ENCODE assay signal across 26 cellular contexts in genomic region chr10:110825510-110825909, GRCh38.
"Had no signal": no experiment of that assay in that cellular context is flagged by ENCODE, and none has a peak within 500 bp of the region (broad histone marks: within the 10 kb centered on the region; RNA-seq: fewer than 3 reads in every experiment).

No MANE protein-coding gene starts in this region.

- ATAC-seq: activated CD8-positive, alpha-beta memory T cell treated with anti-CD3 and anti-CD28 coated beads, Interleukin-2, amount 10 ng/mL, durations not matched to agents 7 days and 5 days; activated CD8-positive, alpha-beta T cell treated with anti-CD3 and anti-CD28 coated beads for 36 hours; body of pancreas; effector memory CD8-positive, alpha-beta T cell; left lobe of liver; natural killer cell; right lobe of liver; T-cell had no signal

- DNase-seq: activated CD4-positive, alpha-beta T cell treated with anti-CD3 and anti-CD28 coated beads, Interleukin-2, amount 10 ng/mL, durations not matched to agents 7 days and 5 days; activated CD4-positive, CD25-positive, alpha-beta regulatory T cell treated with anti-CD3 and anti-CD28 coated beads, Interleukin-2, amount 50 U/mL, for 72 hours; activated CD8-positive, alpha-beta memory T cell treated with anti-CD3 and anti-CD28 coated beads, Interleukin-2, amount 10 ng/mL, durations not matched to agents 7 days and 5 days; activated CD8-positive, alpha-beta T cell treated with anti-CD3 and anti-CD28 coated beads for 36 hours; activated gamma-delta T cell; activated naive CD4-positive, alpha-beta T cell treated with anti-CD3 and anti-CD28 coated beads, Interleukin-2, amount 50 U/mL, for 16 hours; activated T-cell treated with anti-CD3 and anti-CD28 coated beads for 4 hours; anterior cingulate cortex; body of pancreas; colonic mucosa; dorsolateral prefrontal cortex; effector memory CD8-positive, alpha-beta T cell; kidney; natural killer cell; ovary; right lobe of liver; stimulated activated CD4-positive, alpha-beta T cell treated with anti-CD3 and anti-CD28 coated beads, Interleukin-2, amount 100 ng/mL, for 48 hours; stimulated activated CD8-positive, alpha-beta memory T cell treated with anti-CD3 and anti-CD28 coated beads, Interleukin-4, amount 100 ng/mL, for 48 hours; stimulated activated naive CD4-positive, alpha-beta T cell; T-cell; WERI-Rb-1 had no signal

- H3K9me3 ChIP-seq: body of pancreas, colonic mucosa, esophagus muscularis mucosa, neutrophil, ovary, right lobe of liver had no signal

- H3K4me3 ChIP-seq: body of pancreas, colonic mucosa, dorsolateral prefrontal cortex, esophagus muscularis mucosa, lung, ovary, right lobe of liver, smooth muscle cell had no signal

- H3K36me3 ChIP-seq: colonic mucosa, neutrophil, ovary, right lobe of liver, WERI-Rb-1 had no signal

- H3K27me3 ChIP-seq: body of pancreas, colonic mucosa, dorsolateral prefrontal cortex, esophagus muscularis mucosa, neutrophil, ovary, right lobe of liver had no signal

- H3K27ac ChIP-seq: colonic mucosa, neutrophil, right lobe of liver, WERI-Rb-1 had no signal
